Comparison of ENCODE assay signal across 9 cellular contexts in genomic region chr2:19988600-19988999, GRCh38. TPM values are rescaled to one million over a fixed set of nuclear protein-coding genes. Genes with fewer than 3 reads are reported as not detected.
DNase-seq lines count a peak whose midpoint lies in the region; ATAC-seq, FAIRE-seq and TF ChIP-seq lines count a peak whose summit lies in the region.
"Had no signal": no experiment of that assay in that cellular context is flagged by ENCODE, and none has a peak within 500 bp of the region (broad histone marks: within the 10 kb centered on the region; RNA-seq: fewer than 3 reads in every experiment).

No MANE protein-coding gene starts in this region.

- peaks cover 2 to 8% of the 10 kb centered on the region in 2 experiments; a peak in 3 of 5 replicates for H3K36me3 ChIP-seq in HepG2 (replicated peaks in 1 of 2; ENCODE audit: control insufficient read depth in 1 of 2, insufficient read depth in 2 of 2, low read length in 2 of 2)
- no peaks in the 10 kb centered on the region for H3K36me3 ChIP-seq in right lobe of liver
- H3K36me3 ChIP-seq in iPS-15b (ENCODE audit: control insufficient read depth, insufficient read depth, low read length): no peaks in the 10 kb centered on the region
- no peaks in the 10 kb centered on the region for H3K36me3 ChIP-seq in upper lobe of right lung
- H3K36me3 ChIP-seq in adrenal gland (replicated peaks in 1 of 2): no peaks in the 10 kb centered on the region

- 74% methylated on average over 2 of the region's 2 CpGs for WGBS in HepG2 (ENCODE audit: low lambda C conversion rate)
- 77% methylated on average over 2 of the region's 2 CpGs for WGBS in right lobe of liver (ENCODE audit: insufficient coverage, low coverage, low lambda C conversion rate, missing lambda C conversion rate)
- WGBS in adrenal gland, 4 donors: 49 to 69% (median 57%) methylated on average over 2 of the region's 2 CpGs

- peak overlapping the region; percentile 69; the same call in 1 of the 2 replicates for H3K9ac ChIP-seq in HepG2 (ENCODE audit: insufficient read depth, low read depth, low read length)
- no peak overlapping the region for H3K9ac ChIP-seq in iPS-15b (ENCODE audit: low read depth, low read length)

- peak overlapping the region; percentile 92 for H3K4me2 ChIP-seq in HepG2 (ENCODE audit: low read depth, low read length)

- H3K27me3 Mint-ChIP-seq in activated T-helper 17 cell treated with anti-CD3 and anti-CD28 coated beads, Interleukin-2, amount 50 U/mL, for 72 hours: peaks cover 11% of the 10 kb centered on the region

- no peaks in the 10 kb centered on the region for H3K9me3 ChIP-seq in HepG2 (ENCODE audit: low read length)
- no peaks in the 10 kb centered on the region for H3K9me3 ChIP-seq in right lobe of liver
- H3K9me3 ChIP-seq in iPS-15b (ENCODE audit: control insufficient read depth, insufficient read depth, low read length): no peaks in the 10 kb centered on the region
- H3K9me3 ChIP-seq in upper lobe of right lung: no peaks in the 10 kb centered on the region
- H3K9me3 ChIP-seq in adrenal gland (replicated peaks in 1 of 3): no peaks in the 10 kb centered on the region
- H3K9me3 ChIP-seq: tibial nerve had no signal

- peak overlapping the region; percentile 91 for H3K27ac Mint-ChIP-seq in activated T-helper 17 cell treated with anti-CD3 and anti-CD28 coated beads, Interleukin-2, amount 50 U/mL, for 72 hours

- H3K27ac ChIP-seq in HepG2 (ENCODE audit: extremely low read length, insufficient read depth, low read length) (no peak overlapping the region), right lobe of liver (no peak overlapping the region), upper lobe of right lung (no peak overlapping the region), adrenal gland (no peak overlapping the region)
- H3K27ac ChIP-seq: tibial nerve had no signal

- in situ Hi-C loops in HepG2 (cut with HindIII; ENCODE audit: extremely low pct_ligation_motif_present, low pct_unique_long_range_greater_than_20kb): no loop called here
- in situ Hi-C loops in GM13976 (cut with MboI; ENCODE audit: low sequenced_read_pairs, unreplicated experiment): no loop called here

- H3K27me3 ChIP-seq in HepG2 (ENCODE audit: control insufficient read depth in 1 of 2, insufficient read depth in 2 of 2, low read length in 2 of 2): no peaks in the 10 kb centered on the region; a peak in 1 of 5 replicates
- no peaks in the 10 kb centered on the region for H3K27me3 ChIP-seq in right lobe of liver
- no peaks in the 10 kb centered on the region for H3K27me3 ChIP-seq in iPS-15b (ENCODE audit: control insufficient read depth, insufficient read depth, low read length)
- H3K27me3 ChIP-seq in upper lobe of right lung: no peaks in the 10 kb centered on the region
- H3K27me3 ChIP-seq in adrenal gland: no peaks in the 10 kb centered on the region
- H3K27me3 ChIP-seq: tibial nerve had no signal

- peak overlapping the region; percentile 93 for H3K4me3 Mint-ChIP-seq in activated T-helper 17 cell treated with anti-CD3 and anti-CD28 coated beads, Interleukin-2, amount 50 U/mL, for 72 hours

- TF ChIP-seq CTCF in HepG2 (CRISPR knock-in tag; IDR thresholded peaks at IDR 0.05): no peak
- TF ChIP-seq CTCF in right lobe of liver (IDR thresholded peaks at IDR 0.05): no peak
- no peak for TF ChIP-seq CTCF in upper lobe of right lung (IDR thresholded peaks at IDR 0.05)
- TF ChIP-seq CTCF in GM13976 (IDR thresholded peaks at IDR 0.05; ENCODE audit: borderline replicate concordance, control extremely low read depth, extremely low read depth, insufficient read depth, missing control alignments): no peak
- no peak for TF ChIP-seq CTCF in adrenal gland (IDR thresholded peaks at IDR 0.05)

- H3K79me2 ChIP-seq in HepG2 (ENCODE audit: insufficient read depth, low read length): peaks cover 22% of the 10 kb centered on the region

- H3K4me1 ChIP-seq in HepG2 (ENCODE audit: insufficient read depth, low read length): peaks cover 30% of the 10 kb centered on the region
- peaks cover 0 to 13% (median 0%) of the 10 kb centered on the region in 4 donors for H3K4me1 ChIP-seq in right lobe of liver
- peaks cover 6% of the 10 kb centered on the region for H3K4me1 ChIP-seq in iPS-15b (ENCODE audit: control insufficient read depth, insufficient read depth, low read length)
- no peaks in the 10 kb centered on the region for H3K4me1 ChIP-seq in upper lobe of right lung
- peaks cover 6 to 17% of the 10 kb centered on the region in 2 donors for H3K4me1 ChIP-seq in adrenal gland (replicated peaks in 1 of 2)

- H3K4me1 Mint-ChIP-seq in activated T-helper 17 cell treated with anti-CD3 and anti-CD28 coated beads, Interleukin-2, amount 50 U/mL, for 72 hours: peaks cover 7% of the 10 kb centered on the region

- TF ChIP-seq EP300 in HepG2 (IDR thresholded peaks at IDR 0.05; ENCODE audit: low read depth in 2 of 2, low read length in 2 of 2) (no peak), HepG2 (CRISPR knock-in tag; IDR thresholded peaks at IDR 0.05; ENCODE audit: borderline replicate concordance) (no peak)

- TF ChIP-seq RAD21 in HepG2 (CRISPR knock-in tag; IDR thresholded peaks at IDR 0.05): no peak

- H4K20me1 ChIP-seq in HepG2 (ENCODE audit: insufficient read depth, low read length): no peaks in the 10 kb centered on the region

- H3K9me3 Mint-ChIP-seq in activated T-helper 17 cell treated with anti-CD3 and anti-CD28 coated beads, Interleukin-2, amount 50 U/mL, for 72 hours: no peaks in the 10 kb centered on the region

- TSS peak; percentile 16 for BruUV-seq in HepG2 (replicated peaks; lab: Mats Ljungman, UMichigan)

- FAIRE-seq in HepG2 (lab: Jason Lieb, UNC): no peak

- POLR2A ChIA-PET in HepG2 (lab: Yijun Ruan, JAX): interaction anchor here (1.0 to 2.0 kb wide), 3 partner anchors 19 to 87 kb away, joined by 5 to 23 read pairs (median 8); partner anchors contain the start of genes LAPTM4A and TTC32

- intact Hi-C loops in HepG2 (cut with micrococcal nuclease; ENCODE audit: unreplicated experiment): no loop called here
- intact Hi-C loops in right lobe of liver (cut with DNase I): no loop called here
- intact Hi-C loops in upper lobe of right lung (cut with DNase I): no loop called here
- intact Hi-C loops in adrenal gland (cut with DNase I): no loop called here

- CTCF ChIA-PET in HepG2 (lab: Yijun Ruan, JAX; ENCODE audit: low intra/inter-chr PET ratio, low total read pairs): no interaction called here

- DNase-seq in HepG2 (ENCODE audit: low spot score) (no peak), right lobe of liver (no peak), upper lobe of right lung (no peak), GM13976 (ENCODE audit: low spot score) (no peak), adrenal gland (no peak)

- TF ChIP-seq POLR2A in HepG2 (IDR thresholded peaks at IDR 0.05; ENCODE audit: insufficient read depth in 1 of 2, low read depth in 2 of 2, low read length in 2 of 2): no peak
- no peak for TF ChIP-seq POLR2A in right lobe of liver (IDR thresholded peaks at IDR 0.05)
- TF ChIP-seq POLR2A in adrenal gland (IDR thresholded peaks at IDR 0.05): no peak

- peaks cover 9% of the 10 kb centered on the region for H3K36me3 Mint-ChIP-seq in activated T-helper 17 cell treated with anti-CD3 and anti-CD28 coated beads, Interleukin-2, amount 50 U/mL, for 72 hours (ENCODE audit: low read depth)

- no peak for ATAC-seq in HepG2
- ATAC-seq in right lobe of liver: no peak
- ATAC-seq in activated T-helper 17 cell treated with anti-CD3 and anti-CD28 coated beads, Interleukin-2, amount 50 U/mL, for 72 hours (replicated peaks): no peak
- ATAC-seq in upper lobe of right lung: no peak
- ATAC-seq in HG02763 (IDR thresholded peaks at IDR 0.05; ENCODE audit: unreplicated experiment): no peak

- H3K4me3 ChIP-seq in HepG2 (replicated peaks in 1 of 3; ENCODE audit: insufficient read depth in 1 of 3, low read depth in 2 of 3, low read length in 3 of 3) (peak overlapping the region; percentile 75 to 90 (median 78); a peak in 5 of 6 replicates), right lobe of liver (no peak overlapping the region), iPS-15b (ENCODE audit: low read depth, low read length) (peak overlapping the region; percentile 96), upper lobe of right lung (peak overlapping the region; percentile 83), adrenal gland (peak overlapping the region in 1 of 4 donors; percentile 75)

- H2AFZ ChIP-seq in HepG2 (ENCODE audit: low read length): no peak overlapping the region

RNA-seq across cellular contexts. Expression of gene WDR35, which starts 1.3 kb away (rescaled TPM):
- total RNA-seq in HepG2 (2016; rRNA removed; fragmentation: Illumina TruSeq; extraction: Trizol) (19.6 and 26.6 TPM in 2 replicates), right lobe of liver (1 to 10 TPM; 1.2 to 3.3 (median 2.5) TPM), upper lobe of right lung (7.3 TPM), adrenal gland (10 to 100 TPM in 4 of 8 donors, 1 to 10 TPM in 4; 5.0 to 14.4 (median 9.9) TPM)
- 2.4 and 2.8 TPM in 2 replicates for total RNA-seq in HepG2 (2016; cell fraction: cytosol; rRNA removed; fragmentation: Illumina TruSeq; extraction: Trizol; ENCODE audit: low read depth)
- total RNA-seq in HepG2 (2016; cell fraction: insoluble cytoplasmic fraction; rRNA removed; fragmentation: Illumina TruSeq; extraction: Trizol): 19.2 and 25.7 TPM in 2 replicates
- 3.2 and 4.5 TPM in 2 replicates for total RNA-seq in HepG2 (2016; cell fraction: membrane; rRNA removed; fragmentation: Illumina TruSeq; extraction: Trizol)
- total RNA-seq in HepG2 (2016; cell fraction: nucleus; rRNA removed; fragmentation: Illumina TruSeq; extraction: Trizol): 30.6 and 31.4 TPM in 2 replicates
- polyA plus RNA-seq in HepG2 (2011; rRNA removed) (8.2 and 11.1 TPM in 2 replicates), adrenal gland (10 to 100 TPM in 1 of 3 donors, 1 to 10 TPM in 2; 3.7 to 12.1 (median 5.4) TPM)
- 2.8 and 4.0 TPM in 2 replicates for polyA plus RNA-seq in HepG2 (2011; cell fraction: cytosol; rRNA removed)
- 17.1 and 18.5 TPM in 2 replicates for polyA plus RNA-seq in HepG2 (2011; cell fraction: nucleus; rRNA removed)
- 6.4 and 8.8 TPM in 2 replicates for polyA plus RNA-seq in HepG2 (2012)
- 0.34 and 0.38 TPM in 2 replicates for polyA plus RNA-seq in HepG2 (2016; cell fraction: cytosol; fragmentation: Illumina TruSeq; extraction: Trizol; ENCODE audit: low read depth)
- 10.8 and 11.7 TPM in 2 replicates for polyA plus RNA-seq in HepG2 (2016; cell fraction: insoluble cytoplasmic fraction; fragmentation: Illumina TruSeq; extraction: Trizol; ENCODE audit: low read depth)
- 0.88 and 1.1 TPM in 2 replicates for polyA plus RNA-seq in HepG2 (2016; cell fraction: membrane; fragmentation: Illumina TruSeq; extraction: Trizol; ENCODE audit: low read depth)
- polyA plus RNA-seq in HepG2 (2016; cell fraction: nucleus; fragmentation: Illumina TruSeq; extraction: Trizol; ENCODE audit: insufficient read depth, low read depth): 35.7 and 36.8 TPM in 2 replicates
- polyA minus RNA-seq in HepG2 (2011; rRNA and poly(A)+ RNA removed; ENCODE audit: low replicate concordance): 4.9 and 7.4 TPM in 2 replicates
- polyA minus RNA-seq in HepG2 (2011; cell fraction: cytosol; rRNA and poly(A)+ RNA removed): 7.1 and 7.9 TPM in 2 replicates
- polyA minus RNA-seq in HepG2 (2011; cell fraction: nucleus; rRNA and poly(A)+ RNA removed): 37.7 and 50.3 TPM in 2 replicates
- 1 to 10 TPM; 5.0 to 8.3 TPM for total RNA-seq in activated T-helper 17 cell treated with anti-CD3 and anti-CD28 coated beads, Interleukin-2, amount 50 U/mL, for 72 hours

RNA-seq across cellular contexts. Expression of gene MATN3, which starts 23.9 kb away (rescaled TPM):
- total RNA-seq in HepG2 (2016; rRNA removed; fragmentation: Illumina TruSeq; extraction: Trizol) (19.2 and 36.1 TPM in 2 replicates), right lobe of liver (not detected), upper lobe of right lung (11.7 TPM), adrenal gland (1 to 10 TPM in 1 of 8 donors, under 1 TPM in 6, not detected in 1; 0.14 to 1.0 (median 0.72) TPM)
- 2.3 and 3.4 TPM in 2 replicates for total RNA-seq in HepG2 (2016; cell fraction: cytosol; rRNA removed; fragmentation: Illumina TruSeq; extraction: Trizol; ENCODE audit: low read depth)
- 16.3 and 36.5 TPM in 2 replicates for total RNA-seq in HepG2 (2016; cell fraction: insoluble cytoplasmic fraction; rRNA removed; fragmentation: Illumina TruSeq; extraction: Trizol)
- 10.9 and 12.3 TPM in 2 replicates for total RNA-seq in HepG2 (2016; cell fraction: membrane; rRNA removed; fragmentation: Illumina TruSeq; extraction: Trizol)
- 68.9 and 81.8 TPM in 2 replicates for total RNA-seq in HepG2 (2016; cell fraction: nucleus; rRNA removed; fragmentation: Illumina TruSeq; extraction: Trizol)
- polyA plus RNA-seq in HepG2 (2011; rRNA removed) (191 and 208 TPM in 2 replicates), adrenal gland (under 1 TPM; 0.16 to 0.79 (median 0.77) TPM)
- 101 and 153 TPM in 2 replicates for polyA plus RNA-seq in HepG2 (2011; cell fraction: cytosol; rRNA removed)
- polyA plus RNA-seq in HepG2 (2011; cell fraction: nucleus; rRNA removed): 157 and 160 TPM in 2 replicates
- polyA plus RNA-seq in HepG2 (2012): 109 and 194 TPM in 2 replicates
- 4.3 and 4.6 TPM in 2 replicates for polyA plus RNA-seq in HepG2 (2016; cell fraction: cytosol; fragmentation: Illumina TruSeq; extraction: Trizol; ENCODE audit: low read depth)
- polyA plus RNA-seq in HepG2 (2016; cell fraction: insoluble cytoplasmic fraction; fragmentation: Illumina TruSeq; extraction: Trizol; ENCODE audit: low read depth): 26.1 and 30.5 TPM in 2 replicates
- polyA plus RNA-seq in HepG2 (2016; cell fraction: membrane; fragmentation: Illumina TruSeq; extraction: Trizol; ENCODE audit: low read depth): 9.4 and 10.7 TPM in 2 replicates
- polyA plus RNA-seq in HepG2 (2016; cell fraction: nucleus; fragmentation: Illumina TruSeq; extraction: Trizol; ENCODE audit: insufficient read depth, low read depth): 150 and 151 TPM in 2 replicates
- polyA minus RNA-seq in HepG2 (2011; rRNA and poly(A)+ RNA removed; ENCODE audit: low replicate concordance): 0.14 and 109 TPM in 2 replicates
- polyA minus RNA-seq in HepG2 (2011; cell fraction: cytosol; rRNA and poly(A)+ RNA removed): 73.2 and 97.4 TPM in 2 replicates
- polyA minus RNA-seq in HepG2 (2011; cell fraction: nucleus; rRNA and poly(A)+ RNA removed): 125 and 126 TPM in 2 replicates
- not detected for total RNA-seq in activated T-helper 17 cell treated with anti-CD3 and anti-CD28 coated beads, Interleukin-2, amount 50 U/mL, for 72 hours

Comparison
In these comparisons a context has a peak if more than half of its experiments do, and no peak if none do; other contexts are left out.
1. H3K4me3 ChIP-seq: peak in HepG2 (3 of 3), iPS-15b (single experiment) and upper lobe of right lung (single experiment); none in right lobe of liver (0 of 3).